8 cellular contexts compared by ENCODE assay signal in genomic region chr14:49861581-49861922, GRCh38.
A peak's percentile ranks its signal among the peaks of the same experiment; 100 is the strongest.
DNase-seq lines count a peak whose midpoint lies in the region; ATAC-seq and TF ChIP-seq lines count a peak whose summit lies in the region.

No MANE protein-coding gene starts in this region.

- TF ChIP-seq CTCF in AG09319 (IDR thresholded peaks at IDR 0.05; ENCODE audit: low read depth, low read length) (no peak), WERI-Rb-1 (IDR thresholded peaks at IDR 0.05; ENCODE audit: low read depth, low read length) (no peak)

- H3K27me3 ChIP-seq in WERI-Rb-1 (ENCODE audit: insufficient read depth, low read depth, severe bottlenecking): no peaks in the 10 kb centered on the region
- H3K27me3 ChIP-seq in layer of hippocampus (ENCODE audit: control insufficient read depth, insufficient read depth, low read length): no peaks in the 10 kb centered on the region

- no peaks in the 10 kb centered on the region for H3K36me3 ChIP-seq in WERI-Rb-1

- TF ChIP-seq POLR2A in GM19193 (IDR thresholded peaks at IDR 0.05; ENCODE audit: extremely low read depth, insufficient read depth, insufficient read length): peak; percentile 52

- H3K9me3 ChIP-seq in WERI-Rb-1 (ENCODE audit: severe bottlenecking): no peaks in the 10 kb centered on the region

- no peak for ATAC-seq in GM19467 (IDR thresholded peaks at IDR 0.05; ENCODE audit: unreplicated experiment)

- H3K27ac ChIP-seq in WERI-Rb-1 (peak overlapping the region; percentile 77), layer of hippocampus (ENCODE audit: low read depth, low read length) (peak overlapping the region; percentile 98)

- DNase-seq in AG09319 (ENCODE audit: extremely low read depth, low read depth) (peak; percentile 79), NCI-H1694 (lab: John Stamatoyannopoulos, UW) (peak; percentile 44), WERI-Rb-1 (peak; percentile 46), cerebellar cortex (ENCODE audit: low spot score) (peak; percentile 85)
- DNase-seq in stimulated activated CD4-positive, alpha-beta T cell treated with anti-CD3 and anti-CD28 coated beads, Interleukin-1b, Interleukin-23, amount 100 ng/mL, for 4 hours (ENCODE audit: low read depth in 2 of 2): peak; percentile 34 to 36

- H3K4me3 ChIP-seq in WERI-Rb-1 (ENCODE audit: low read depth, low read length): peak overlapping the region; percentile 90

Comparison
In these comparisons a context has a peak if more than half of its experiments do, and no peak if none do; other contexts are left out.
1. DNase-seq: peak in every context shown above with its lines; median percentile 85 in cerebellar cortex; 79 in AG09319; 46 in WERI-Rb-1; 44 in NCI-H1694; 35 in stimulated activated CD4-positive, alpha-beta T cell treated with anti-CD3 and anti-CD28 coated beads, Interleukin-1b, Interleukin-23, amount 100 ng/mL, for 4 hours.